31 cellular contexts compared by ENCODE assay signal in the genomic region with DNA sequence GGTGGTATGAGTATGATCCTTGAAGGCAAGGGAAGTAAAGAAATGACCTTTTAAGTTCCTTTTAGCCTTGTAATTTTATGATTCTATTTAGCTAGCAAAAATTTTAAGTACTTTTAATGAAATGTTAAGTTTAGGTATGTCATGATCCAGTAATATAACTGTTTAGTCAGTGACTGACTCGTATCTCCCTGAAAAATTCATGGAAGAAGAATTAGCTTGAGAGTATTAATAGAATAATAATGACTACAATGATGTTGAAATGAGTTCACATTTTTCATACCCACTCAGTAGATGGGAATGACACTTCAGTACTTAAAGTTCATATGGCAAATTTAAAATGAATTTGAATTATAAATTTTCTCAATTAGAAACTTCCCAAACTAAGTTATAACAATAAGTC. TPM values are rescaled to one million over a fixed set of nuclear protein-coding genes. Genes with fewer than 3 reads are reported as not detected.
DNase-seq lines count a peak whose midpoint lies in the region; ATAC-seq, FAIRE-seq and TF ChIP-seq lines count a peak whose summit lies in the region.
"Had no signal": no experiment of that assay in that cellular context is flagged by ENCODE, and none has a peak within 500 bp of the region (broad histone marks: within the 10 kb centered on the region; RNA-seq: fewer than 3 reads in every experiment).

No MANE protein-coding gene starts in this region.

- H3K27me3 Mint-ChIP-seq in astrocyte (ENCODE audit: low read depth, unreplicated experiment) = no peaks in the 10 kb centered on the region
- H3K27me3 Mint-ChIP-seq: activated CD4-positive, alpha-beta T cell treated with anti-CD3 and anti-CD28 coated beads, Interleukin-2, amount 10 ng/mL, durations not matched to agents 24 days and 14 days; naive thymus-derived CD4-positive, alpha-beta T cell had no signal

- no peaks in the 10 kb centered on the region for H3K4me1 Mint-ChIP-seq in astrocyte (ENCODE audit: low read depth, unreplicated experiment)

- H3K27ac ChIP-seq in GM23248 = peak overlapping the region; percentile 76
- H3K27ac ChIP-seq in astrocyte (ENCODE audit: low read depth, low read length) = no peak overlapping the region
- H3K27ac ChIP-seq: cardiac muscle cell, heart left ventricle, KMS-11, WERI-Rb-1 had no signal

- peaks cover 2% of the 10 kb centered on the region for H3K9me3 Mint-ChIP-seq in astrocyte (ENCODE audit: unreplicated experiment)
- H3K9me3 Mint-ChIP-seq: stimulated activated effector memory CD8-positive, alpha-beta T cell treated with anti-CD3 and anti-CD28 coated beads, Interleukin-12 subunit alpha, Interleukin-12 subunit beta, amount 100 ng/mL, for 72 hours had no signal

- H3K27ac Mint-ChIP-seq in astrocyte (ENCODE audit: unreplicated experiment) = no peak overlapping the region
- H3K27ac Mint-ChIP-seq: activated CD4-positive, alpha-beta T cell treated with anti-CD3 and anti-CD28 coated beads, Interleukin-2, amount 10 ng/mL, durations not matched to agents 24 days and 14 days; stimulated activated effector memory CD8-positive, alpha-beta T cell treated with anti-CD3 and anti-CD28 coated beads, Interleukin-12 subunit alpha, Interleukin-12 subunit beta, amount 100 ng/mL, for 72 hours had no signal

- H3K4me3 Mint-ChIP-seq in astrocyte (ENCODE audit: unreplicated experiment) = no peak overlapping the region
- H3K4me3 Mint-ChIP-seq: activated CD4-positive, alpha-beta T cell treated with anti-CD3 and anti-CD28 coated beads, Interleukin-2, amount 10 ng/mL, durations not matched to agents 24 days and 14 days; CD14-positive monocyte; stimulated activated effector memory CD8-positive, alpha-beta T cell treated with anti-CD3 and anti-CD28 coated beads, Interleukin-12 subunit alpha, Interleukin-12 subunit beta, amount 100 ng/mL, for 72 hours had no signal

- H3K9ac ChIP-seq in GM23248 (peak overlapping the region; percentile 35; the same call in 1 of the 2 replicates), astrocyte (ENCODE audit: low read length) (no peak overlapping the region)
- H3K9ac ChIP-seq: KMS-11 had no signal

- H3K9me3 ChIP-seq in GM23248 (ENCODE audit: low read depth) (no peaks in the 10 kb centered on the region), astrocyte (ENCODE audit: insufficient read depth, low read depth, low read length) (peaks cover 4% of the 10 kb centered on the region)

- peaks cover 12% of the 10 kb centered on the region for H3K36me3 Mint-ChIP-seq in astrocyte (ENCODE audit: low read depth, unreplicated experiment)

- H3K27me3 ChIP-seq in GM23248 (replicated peaks; ENCODE audit: insufficient read depth) (no peaks in the 10 kb centered on the region), astrocyte (ENCODE audit: insufficient read depth, low read length) (no peaks in the 10 kb centered on the region)
- H3K27me3 ChIP-seq: cardiac muscle cell, heart left ventricle had no signal

- no peak for FAIRE-seq in astrocyte (lab: Jason Lieb, UNC)
- FAIRE-seq: HTR-8/SVneo had no signal

- no peak for ATAC-seq in GM21390 (IDR thresholded peaks at IDR 0.05; ENCODE audit: unreplicated experiment)
- ATAC-seq in GM19035 (IDR thresholded peaks at IDR 0.05; ENCODE audit: unreplicated experiment) = no peak
- ATAC-seq: left lobe of liver; naive thymus-derived CD4-positive, alpha-beta T cell; stimulated activated effector memory CD8-positive, alpha-beta T cell treated with anti-CD3 and anti-CD28 coated beads, Interleukin-12 subunit alpha, Interleukin-12 subunit beta, amount 100 ng/mL, for 72 hours had no signal

- peaks cover 4% of the 10 kb centered on the region; the same call in 1 of the 2 replicates for H4K20me1 ChIP-seq in GM23248 (ENCODE audit: insufficient read depth)
- peaks cover 38% of the 10 kb centered on the region for H4K20me1 ChIP-seq in astrocyte (ENCODE audit: insufficient read depth, low read length)

- H3K4me1 ChIP-seq in GM23248 (ENCODE audit: insufficient read depth) = peaks cover 33% of the 10 kb centered on the region
- H3K4me1 ChIP-seq in astrocyte (ENCODE audit: insufficient read depth, low read length) = peaks cover 3% of the 10 kb centered on the region

- peaks cover 14% of the 10 kb centered on the region for H3F3A ChIP-seq in GM23248 (ENCODE audit: insufficient read depth)

- H3K79me2 ChIP-seq in GM23248 (ENCODE audit: insufficient read depth) (peaks cover 100% of the 10 kb centered on the region), astrocyte (ENCODE audit: insufficient read depth, low read length) (peaks cover 99% of the 10 kb centered on the region)

- H2AFZ ChIP-seq in GM23248 (no peak overlapping the region), astrocyte (ENCODE audit: low read depth, low read length) (no peak overlapping the region)

- H3K4me2 ChIP-seq in GM23248 (ENCODE audit: unreplicated experiment) (peak overlapping the region; percentile 59), astrocyte (ENCODE audit: low read length) (no peak overlapping the region)
- H3K4me2 ChIP-seq: KMS-11 had no signal

- H3K9me2 ChIP-seq in GM23248 (ENCODE audit: insufficient read depth) = no peaks in the 10 kb centered on the region

- in situ Hi-C loops in GM23248 (cut with MboI) = no loop called here

- WGBS in GM23248 (ENCODE audit: low coverage in 1 of 2, low lambda C conversion rate in 2 of 2, missing lambda C conversion rate in 2 of 2), 2 experiments = 2 to 4% methylated on average over 1 of the region's 1 CpG

- DNase-seq in AG08395 (ENCODE audit: low spot score) (peak; percentile 7), GM23248 (peak; percentile 68), astrocyte (ENCODE audit: low read depth) (peak; percentile 31), kidney tubule cell (ENCODE audit: low spot score) (peak; percentile 23), DMS53 treated with DMSO at 0.1 percent for 48 hours (lab: John Stamatoyannopoulos, UW; ENCODE audit: unreplicated experiment) (no peak), HUDEP-2 (lab: John Stamatoyannopoulos, UW; ENCODE audit: unreplicated experiment in 76 of 76) (no peak)
- DNase-seq: activated CD4-positive, alpha-beta T cell treated with anti-CD3 and anti-CD28 coated beads, Interleukin-2, amount 10 ng/mL, durations not matched to agents 24 days and 14 days; activated naive CD4-positive, alpha-beta T cell treated with Interleukin-2 at 50 U/mL for 16 hours; activated T-cell treated with anti-CD3 and anti-CD28 coated beads, Interleukin-2, amount 50 U/mL, for 48 hours; dermis blood vessel endothelial cell; GOT3; heart left ventricle; naive thymus-derived CD4-positive, alpha-beta T cell; NCI-H146; NCI-H526; nucleus accumbens; retina; stimulated activated CD4-positive, alpha-beta T cell treated with anti-CD3 and anti-CD28 coated beads, Interleukin-2, amount 100 ng/mL, for 48 hours; WERI-Rb-1 had no signal

- no peak for TF ChIP-seq CTCF in astrocyte (IDR thresholded peaks at IDR 0.05; ENCODE audit: insufficient read depth, low read depth, low read length)

- H3K36me3 ChIP-seq in GM23248 (ENCODE audit: low read depth) (peaks cover 29% of the 10 kb centered on the region; the same call in 1 of the 2 replicates), astrocyte (ENCODE audit: insufficient read depth, low read length) (peaks cover 3% of the 10 kb centered on the region)
- H3K36me3 ChIP-seq: cardiac muscle cell had no signal

- H3K4me3 ChIP-seq in GM23248 = 0 out of 2 replicates have a peak overlapping the region, but pooled peaks have one; percentile 0
- H3K4me3 ChIP-seq in astrocyte (ENCODE audit: insufficient read depth, low read depth, low read length) = no peak overlapping the region
- H3K4me3 ChIP-seq: cardiac muscle cell, heart left ventricle had no signal

RNA-seq across cellular contexts. Expression of gene RAB3GAP1, which starts 14.6 kb away (rescaled TPM):
- total RNA-seq in GM23248 (2014; rRNA removed; shearing (Covaris generic)) = 72.1 and 77.8 TPM in 2 replicates
- polyA plus RNA-seq in GM23248 (2016; fragmentation: Nextera tagmentation; extraction: Ambion mirVana) = 33.6 and 35.5 TPM in 2 replicates
- total RNA-seq in astrocyte = 44.6 and 49.3 TPM in 2 replicates

RNA-seq across cellular contexts. Expression of gene MAP3K19, which starts 19.5 kb away (rescaled TPM):
- not detected in 2 replicates for total RNA-seq in GM23248 (2014; rRNA removed; shearing (Covaris generic))
- polyA plus RNA-seq in GM23248 (2016; fragmentation: Nextera tagmentation; extraction: Ambion mirVana) = not detected in 2 replicates
- total RNA-seq in astrocyte = not detected in 2 replicates
- total RNA-seq: activated CD4-positive, alpha-beta T cell treated with anti-CD3 and anti-CD28 coated beads, Interleukin-2, amount 10 ng/mL, durations not matched to agents 24 days and 14 days; cardiac muscle cell; dermis blood vessel endothelial cell; fibroblast of villous mesenchyme; heart left ventricle; left lobe of liver; RPMI7951; T-helper 2 cell treated with Interferon-gamma antibody and Interleukin-4, amounts not matched to agents 100 ng/mL and 5 ng/mL, for 36 hours; ureter had no signal
- polyA plus RNA-seq: cardiac muscle cell; CD14-positive monocyte; heart left ventricle; naive thymus-derived CD4-positive, alpha-beta T cell had no signal

Comparison
In these comparisons a context has a peak if more than half of its experiments do, and no peak if none do; other contexts are left out.
1. DNase-seq: peak in AG08395 (single experiment), GM23248 (single experiment), astrocyte (single experiment) and kidney tubule cell (single experiment); none in DMS53 treated with DMSO at 0.1 percent for 48 hours (single experiment) and HUDEP-2 (0 of 76).